ENCODE assay signal across 8 cellular contexts in genomic region chr11:33736148-33736809, GRCh38. TPM values are rescaled to one million over a fixed set of nuclear protein-coding genes. Genes with fewer than 3 reads are reported as not detected.
DNase-seq lines count a peak whose midpoint lies in the region; ATAC-seq and TF ChIP-seq lines count a peak whose summit lies in the region.

CD59 (minus strand) TSS chr11:33736423; CDS start chr11:33722445, 13,978 bp downstream.

- DNase-seq in NCI-H1092 treated with DMSO at 0.1 percent for 48 hours (lab: John Stamatoyannopoulos, UW) = peak; percentile 86
- DNase-seq in SW480 (ENCODE audit: low spot score) = peak; percentile 89
- DNase-seq in activated naive CD8-positive, alpha-beta T cell treated with anti-CD3 and anti-CD28 coated beads, Interleukin-2, amount 50 U/mL, for 16 hours (ENCODE audit: low read depth, low spot score) = peak; percentile 79
- peak; percentile 83 to 98 (median 96) for DNase-seq in head of caudate nucleus
- DNase-seq in ovary = peak; percentile 96 to 98 (median 97)

- H3K27me3 ChIP-seq in ovary = no peaks in the 10 kb centered on the region
- no peaks in the 10 kb centered on the region for H3K27me3 ChIP-seq in thymus (ENCODE audit: control insufficient read depth, insufficient read depth)

- H3K27ac ChIP-seq in ovary = peak within 1 kb of the TSS; percentile 74 to 75
- H3K27ac ChIP-seq in thymus (ENCODE audit: low read depth) = peak within 1 kb of the TSS; percentile 88

- H3K9me3 ChIP-seq in ovary (no peaks in the 10 kb centered on the region), thymus (ENCODE audit: control insufficient read depth) (no peaks in the 10 kb centered on the region)

- no peaks in the 10 kb centered on the region for H3K36me3 ChIP-seq in ovary
- H3K36me3 ChIP-seq in thymus (ENCODE audit: control insufficient read depth, insufficient read depth) = peaks cover 4% of the 10 kb centered on the region

- no peak for TF ChIP-seq CTCF in ovary (IDR thresholded peaks at IDR 0.05)

- TF ChIP-seq POLR2A in GM10847 (IDR thresholded peaks at IDR 0.05; ENCODE audit: extremely low read depth, insufficient read length) (peak; percentile 59), ovary (IDR thresholded peaks at IDR 0.05) (peak; percentile 76)

- no peak for TF ChIP-seq EP300 in ovary (IDR thresholded peaks at IDR 0.05)

- H3K4me3 ChIP-seq in ovary (peak within 1 kb of the TSS; percentile 89), thymus (ENCODE audit: low read length) (peak within 1 kb of the TSS; percentile 86)

- H3K4me1 ChIP-seq in ovary (ENCODE audit: insufficient read depth) (peaks cover 5% of the 10 kb centered on the region), thymus (ENCODE audit: control insufficient read depth, insufficient read depth, low read length) (peaks cover 18% of the 10 kb centered on the region)

- ATAC-seq in HG02610 (IDR thresholded peaks at IDR 0.05; ENCODE audit: unreplicated experiment) = peak; percentile 50

- 1% methylated on average over 48 of the region's 48 CpGs for WGBS in ovary, 3 donors
- WGBS in thymus = 2% methylated on average over 48 of the region's 48 CpGs

- intact Hi-C loops in head of caudate nucleus (cut with DNase I) (loop anchor here (5.0 kb wide), 2 partner anchors 34 to 36 kb away; partner anchors contain the start of genes C11orf91 and FBXO3), ovary (cut with DNase I) (no loop called here)

RNA-seq across cellular contexts. Expression of gene CD59, which starts in this region (rescaled TPM):
- total RNA-seq in ovary = 100 to 1,000 TPM in 6 of 7 donors, 10 to 100 TPM in 1; 73.0 to 394 (median 288) TPM
- polyA plus RNA-seq in ovary = 100 to 1,000 TPM; 199 to 807 TPM
- 156 TPM for polyA plus RNA-seq in thymus

Comparison
In these comparisons a context has a peak if more than half of its experiments do, and no peak if none do; other contexts are left out.
1. Peak in every context shown above with its lines: DNase-seq, ATAC-seq, H3K4me3 ChIP-seq and H3K27ac ChIP-seq.